14 cellular contexts compared by ENCODE assay signal in genomic region chr18:57738078-57738477, GRCh38.
DNase-seq lines count a peak whose midpoint lies in the region; ATAC-seq, FAIRE-seq and TF ChIP-seq lines count a peak whose summit lies in the region.
"Had no signal": no experiment of that assay in that cellular context is flagged by ENCODE, and none has a peak within 500 bp of the region (broad histone marks: within the 10 kb centered on the region; RNA-seq: fewer than 3 reads in every experiment).

No MANE protein-coding gene starts in this region.

- H2AFZ ChIP-seq in HepG2 (ENCODE audit: low read length) = no peak overlapping the region

- H3K79me2 ChIP-seq in HepG2 (ENCODE audit: insufficient read depth, low read length) (no peaks in the 10 kb centered on the region), mesendoderm (ENCODE audit: control insufficient read depth, insufficient read depth, low read length) (no peaks in the 10 kb centered on the region)

- H3K27ac ChIP-seq in HL-60 (replicated peaks) (peak overlapping the region; percentile 44), HepG2 (ENCODE audit: extremely low read length, insufficient read depth, low read length) (peak overlapping the region; percentile 45), thoracic aorta (peak overlapping the region; percentile 61 to 69), mesendoderm (ENCODE audit: low read depth, low read length) (no peak overlapping the region), spleen (no peak overlapping the region)

- H3K23ac ChIP-seq in mesendoderm (ENCODE audit: low read length) = no peak overlapping the region

- ATAC-seq in HepG2 (peak; percentile 79), thoracic aorta (ENCODE audit: insufficient number of reproducible peaks, low FRiP score, low read depth) (peak; percentile 7)
- ATAC-seq: activated CD8-positive, alpha-beta T cell treated with anti-CD3 and anti-CD28 coated beads, Interleukin-2, amount 10 ng/mL, durations not matched to agents 7 days and 5 days had no signal

- no peak overlapping the region for H3K56ac ChIP-seq in mesendoderm (ENCODE audit: low read length)

- TF ChIP-seq EP300 in HepG2 (IDR thresholded peaks at IDR 0.05; ENCODE audit: low read depth in 2 of 2, low read length in 2 of 2) (no peak), HepG2 (CRISPR knock-in tag; IDR thresholded peaks at IDR 0.05; ENCODE audit: borderline replicate concordance) (no peak)

- peak overlapping the region; percentile 56 for H3K4me3 Mint-ChIP-seq in chondrocyte (ENCODE audit: unreplicated experiment)
- H3K4me3 Mint-ChIP-seq: activated CD8-positive, alpha-beta T cell treated with anti-CD3 and anti-CD28 coated beads, Interleukin-2, amount 10 ng/mL, durations not matched to agents 7 days and 5 days had no signal

- DNase-seq in HL-60 (ENCODE audit: low read depth in 1 of 2, low spot score in 1 of 2) (no peak), chondrocyte (ENCODE audit: low spot score) (no peak), HepG2 (ENCODE audit: low spot score) (peak; percentile 9), thoracic aorta (ENCODE audit: low spot score) (no peak), putamen (ENCODE audit: low spot score) (no peak), mesendoderm (no peak), spleen (no peak), DMS153 treated with DMSO at 0.1 percent for 48 hours (lab: John Stamatoyannopoulos, UW; ENCODE audit: unreplicated experiment) (no peak)
- DNase-seq: activated CD8-positive, alpha-beta T cell treated with anti-CD3 and anti-CD28 coated beads, Interleukin-2, amount 10 ng/mL, durations not matched to agents 7 days and 5 days; activated effector memory CD4-positive, alpha-beta T cell treated with anti-CD3 and anti-CD28 coated beads, Interleukin-2, amount 50 U/mL, for 16 hours; KG1; NCI-H1930; NCI-H748 treated with DMSO at 0.1 percent for 48 hours had no signal

- H4K5ac ChIP-seq in mesendoderm (ENCODE audit: low read length) = no peak overlapping the region

- in situ Hi-C loops in HepG2 (cut with HindIII; ENCODE audit: extremely low pct_ligation_motif_present, low pct_unique_long_range_greater_than_20kb) = no loop called here

- H3K79me1 ChIP-seq in mesendoderm (ENCODE audit: low read length) = no peaks in the 10 kb centered on the region

- TF ChIP-seq RAD21 in HepG2 (CRISPR knock-in tag; IDR thresholded peaks at IDR 0.05) = no peak

- intact Hi-C loops in HepG2 (cut with micrococcal nuclease; ENCODE audit: unreplicated experiment) = no loop called here
- intact Hi-C loops in spleen (cut with DNase I; ENCODE audit: low total_unique reads) = no loop called here

- 18% methylated on average over 7 of the region's 7 CpGs for WGBS in HepG2 (ENCODE audit: low lambda C conversion rate)
- WGBS in mesendoderm (ENCODE audit: extremely low coverage, insufficient coverage, low lambda C conversion rate) = no CpG with 5 or more reads among the region's 7 CpGs
- WGBS in spleen, 5 donors = 77 to 92% (median 85%) methylated on average over 7 of the region's 7 CpGs

- H3K4me3 ChIP-seq in HL-60 (replicated peaks; ENCODE audit: insufficient read depth, low read length) = no peak overlapping the region
- peak overlapping the region in 1 of 3 experiments; percentile 24; a peak in 1 of 6 replicates for H3K4me3 ChIP-seq in HepG2 (replicated peaks in 1 of 3; ENCODE audit: insufficient read depth in 1 of 3, low read depth in 2 of 3, low read length in 3 of 3)
- H3K4me3 ChIP-seq in thoracic aorta = no peak overlapping the region
- no peak overlapping the region for H3K4me3 ChIP-seq in mesendoderm (ENCODE audit: low read length)
- H3K4me3 ChIP-seq in spleen = no peak overlapping the region

- H3K9me3 Mint-ChIP-seq in chondrocyte (ENCODE audit: low read depth) = no peaks in the 10 kb centered on the region

- H4K20me1 ChIP-seq in HepG2 (ENCODE audit: insufficient read depth, low read length) = no peaks in the 10 kb centered on the region

- no peak for TF ChIP-seq CTCF in HL-60 (IDR thresholded peaks at IDR 0.05; ENCODE audit: insufficient read depth, low read length)
- TF ChIP-seq CTCF in chondrocyte (IDR thresholded peaks at IDR 0.05) = no peak
- TF ChIP-seq CTCF in HepG2 (CRISPR knock-in tag; IDR thresholded peaks at IDR 0.05) = no peak
- no peak for TF ChIP-seq CTCF in thoracic aorta (IDR thresholded peaks at IDR 0.05)
- TF ChIP-seq CTCF in spleen (IDR thresholded peaks at IDR 0.05 in 8 of 11, conservative IDR thresholded peaks at IDR 0.05 in 3 of 11) = no peak

- peaks cover 2% of the 10 kb centered on the region for H3K36me3 Mint-ChIP-seq in chondrocyte (ENCODE audit: low read depth)

- CTCF ChIA-PET in HepG2 (lab: Yijun Ruan, JAX; ENCODE audit: low intra/inter-chr PET ratio, low total read pairs) = no interaction called here

- H3K4me1 Mint-ChIP-seq in chondrocyte (ENCODE audit: low read depth) = peaks cover 32% of the 10 kb centered on the region

- H3K27me3 ChIP-seq in HL-60 (ENCODE audit: insufficient read depth, poor library complexity, severe bottlenecking) (no peaks in the 10 kb centered on the region), HepG2 (ENCODE audit: control insufficient read depth in 1 of 2, insufficient read depth in 2 of 2, low read length in 2 of 2) (no peaks in the 10 kb centered on the region; a peak in 1 of 5 replicates), thoracic aorta (replicated peaks; ENCODE audit: insufficient read depth) (no peaks in the 10 kb centered on the region), mesendoderm (ENCODE audit: insufficient read depth, low read length, poor library complexity) (no peaks in the 10 kb centered on the region), spleen (replicated peaks in 1 of 7) (no peaks in the 10 kb centered on the region)

- H3K4me1 ChIP-seq in HepG2 (ENCODE audit: insufficient read depth, low read length) = peaks cover 26% of the 10 kb centered on the region
- H3K4me1 ChIP-seq in thoracic aorta (ENCODE audit: control insufficient read depth in 1 of 2, low read depth in 2 of 2) = peaks cover 16 to 29% of the 10 kb centered on the region in 2 donors
- H3K4me1 ChIP-seq in mesendoderm (ENCODE audit: control insufficient read depth, low read depth, low read length) = no peaks in the 10 kb centered on the region
- H3K4me1 ChIP-seq in spleen = peaks cover 0 to 16% (median 5%) of the 10 kb centered on the region in 6 donors

- H3K9me3 ChIP-seq in HepG2 (ENCODE audit: low read length) = 0 out of 2 replicates have a peak, but pooled peaks cover 5% of the 10 kb centered on the region
- no peaks in the 10 kb centered on the region for H3K9me3 ChIP-seq in thoracic aorta
- H3K9me3 ChIP-seq in spleen = peaks cover 0 to 16% (median 7%) of the 10 kb centered on the region in 8 donors

- H3K4ac ChIP-seq in mesendoderm (ENCODE audit: low read depth, low read length) = no peak overlapping the region

- peak overlapping the region; percentile 62 for H3K4me2 ChIP-seq in HepG2 (ENCODE audit: low read depth, low read length)
- no peak overlapping the region for H3K4me2 ChIP-seq in mesendoderm (ENCODE audit: low read length)

- no peak overlapping the region for H2BK5ac ChIP-seq in mesendoderm (ENCODE audit: low read length)

- no peak for TF ChIP-seq POLR2A in HepG2 (IDR thresholded peaks at IDR 0.05; ENCODE audit: insufficient read depth in 1 of 2, low read depth in 2 of 2, low read length in 2 of 2)
- TF ChIP-seq POLR2A in spleen (IDR thresholded peaks at IDR 0.05) = no peak

- no TSS peak for BruUV-seq in HepG2 (replicated peaks; lab: Mats Ljungman, UMichigan)

- H3K9ac ChIP-seq in HepG2 (ENCODE audit: insufficient read depth, low read depth, low read length) = peak overlapping the region; percentile 12; the same call in 1 of the 2 replicates
- H3K9ac ChIP-seq in mesendoderm (ENCODE audit: low read length) = no peak overlapping the region

- no peak overlapping the region for H3K18ac ChIP-seq in mesendoderm (ENCODE audit: low read length)

- H2BK120ac ChIP-seq in mesendoderm (ENCODE audit: low read depth, low read length) = no peak overlapping the region

- H2BK15ac ChIP-seq in mesendoderm (replicated peaks; ENCODE audit: low read depth) = no peak overlapping the region

- no peak overlapping the region for H2AK5ac ChIP-seq in mesendoderm (ENCODE audit: low read length)

- POLR2A ChIA-PET in HepG2 (lab: Yijun Ruan, JAX) = interaction anchor here (1.0 to 1.7 kb wide), 3 partner anchors 10 to 65 kb away, joined by 3 to 13 read pairs (median 5); partner anchors contain the start of gene ATP8B1

- FAIRE-seq in HepG2 (lab: Jason Lieb, UNC) = no peak
- FAIRE-seq: endometrium had no signal

- no peak overlapping the region for H4K8ac ChIP-seq in mesendoderm (ENCODE audit: low read depth, low read length)

- H3K27me3 Mint-ChIP-seq in chondrocyte (ENCODE audit: low read depth) = no peaks in the 10 kb centered on the region

- H3K36me3 ChIP-seq in HepG2 (replicated peaks in 1 of 2; ENCODE audit: control insufficient read depth in 1 of 2, insufficient read depth in 2 of 2, low read length in 2 of 2) (no peaks in the 10 kb centered on the region), thoracic aorta (no peaks in the 10 kb centered on the region), mesendoderm (ENCODE audit: control insufficient read depth, insufficient read depth, low read length) (no peaks in the 10 kb centered on the region), spleen (peaks cover 0 to 31% (median 0%) of the 10 kb centered on the region in 6 donors)

- peak overlapping the region; percentile 96 for H3K27ac Mint-ChIP-seq in chondrocyte (ENCODE audit: unreplicated experiment)
- H3K27ac Mint-ChIP-seq: activated CD8-positive, alpha-beta T cell treated with anti-CD3 and anti-CD28 coated beads, Interleukin-2, amount 10 ng/mL, durations not matched to agents 7 days and 5 days had no signal

TF ChIP-seq in HepG2, 621 proteins besides CTCF, POLR2A, EP300 and RAD21 (continues in another document):
- TF ChIP-seq SMC3 (IDR thresholded peaks at IDR 0.05; ENCODE audit: low read length) (no peak), FOXO1 (CRISPR knock-in tag; IDR thresholded peaks at IDR 0.05) (no peak), ZNF121 (CRISPR knock-in tag; IDR thresholded peaks at IDR 0.05) (no peak), ZEB1 (IDR thresholded peaks at IDR 0.05; ENCODE audit: insufficient replicate concordance, low read depth) (peak; percentile 24), NR2F6 (IDR thresholded peaks at IDR 0.05) (no peak), NR2F6 (CRISPR knock-in tag; IDR thresholded peaks at IDR 0.05) (no peak), CREM (IDR thresholded peaks at IDR 0.05) (0 out of 2 replicates have a peak, but pooled peaks have one; percentile 19), CREM (CRISPR knock-in tag; IDR thresholded peaks at IDR 0.05) (no peak)

Comparison
In these comparisons a context has a peak if more than half of its experiments do, and no peak if none do; other contexts are left out.
1. H3K27ac ChIP-seq: peak in HL-60 (single experiment), HepG2 (single experiment) and thoracic aorta (2 of 2); none in mesendoderm (single experiment) and spleen (0 of 8).